Comparison of ENCODE assay signal across 18 cellular contexts in genomic region chr5:55988979-55989612, GRCh38. TPM values are rescaled to one million over a fixed set of nuclear protein-coding genes. Genes with fewer than 3 reads are reported as not detected.
A peak's percentile ranks its signal among the peaks of the same experiment; 100 is the strongest.
DNase-seq lines count a peak whose midpoint lies in the region; ATAC-seq and TF ChIP-seq lines count a peak whose summit lies in the region.
"Had no signal": no experiment of that assay in that cellular context is flagged by ENCODE, and none has a peak within 500 bp of the region (broad histone marks: within the 10 kb centered on the region; RNA-seq: fewer than 3 reads in every experiment).

No MANE protein-coding gene starts in this region.

- H4K20me1 ChIP-seq in fibroblast of lung (ENCODE audit: control insufficient read depth, extremely low read depth, insufficient read depth, low read length), result peaks cover 6% of the 10 kb centered on the region

- H3K9me3 ChIP-seq in fibroblast of lung (ENCODE audit: control insufficient read depth, insufficient read depth, low read depth, low read length), result no peaks in the 10 kb centered on the region
- no peaks in the 10 kb centered on the region for H3K9me3 ChIP-seq in skeletal muscle satellite cell (replicated peaks; ENCODE audit: low read length)
- H3K9me3 ChIP-seq in SJCRH30 (replicated peaks), result no peaks in the 10 kb centered on the region
- H3K9me3 ChIP-seq: stomach had no signal

- peaks cover 91% of the 10 kb centered on the region for H3K4me1 Mint-ChIP-seq in activated T-cell treated with anti-CD3 and anti-CD28 coated beads, Interleukin-2, amount 50 U/mL, for 72 hours (ENCODE audit: low read depth)
- peaks cover 82 to 89% (median 86%) of the 10 kb centered on the region in 3 donors for H3K4me1 Mint-ChIP-seq in T-cell

- CTCF ChIA-PET in T-cell (lab: Charles Lee), result interaction anchor here (0.6 to 0.9 kb wide), 4 partner anchors 16 to 849 kb away, joined by 3 to 7 read pairs (median 4); no protein-coding TSS in a partner anchor

- H3K4me3 ChIP-seq in fibroblast of lung (replicated peaks in 1 of 4; ENCODE audit: control extremely low read depth in 1 of 4, insufficient read depth in 1 of 4, low read depth in 3 of 4, low read length in 4 of 4) (peak overlapping the region in 3 of 4 experiments; percentile 28 to 52 (median 30)), skeletal muscle satellite cell (ENCODE audit: low read length) (no peak overlapping the region), brain microvascular endothelial cell (ENCODE audit: low read depth, low read length) (no peak overlapping the region), SJCRH30 (no peak overlapping the region)

- H3K27ac ChIP-seq in fibroblast of lung (ENCODE audit: insufficient read depth, low read length), result no peak overlapping the region
- no peak overlapping the region for H3K27ac ChIP-seq in brain microvascular endothelial cell
- H3K27ac ChIP-seq in SJCRH30, result no peak overlapping the region
- H3K27ac ChIP-seq: parathyroid adenoma had no signal

- H3K4me2 ChIP-seq in fibroblast of lung (ENCODE audit: extremely low read depth, insufficient read depth, low read length), result peak overlapping the region; percentile 79
- H3K4me2 ChIP-seq in skeletal muscle satellite cell (ENCODE audit: low read length), result peak overlapping the region; percentile 54

- POLR2A ChIA-PET in T-cell (lab: Charles Lee), result interaction anchor here (0.6 to 1.3 kb wide), 8 partner anchors 13 to 841 kb away, joined by 3 to 8 read pairs (median 6); no protein-coding TSS in a partner anchor

- no peak overlapping the region for H2AFZ ChIP-seq in fibroblast of lung (ENCODE audit: low read length)
- H2AFZ ChIP-seq: parathyroid adenoma had no signal

- H3K27me3 ChIP-seq in fibroblast of lung (ENCODE audit: control insufficient read depth, insufficient read depth, low read length) (no peaks in the 10 kb centered on the region), skeletal muscle satellite cell (ENCODE audit: control insufficient read depth, insufficient read depth, low read length) (no peaks in the 10 kb centered on the region), brain microvascular endothelial cell (replicated peaks) (no peaks in the 10 kb centered on the region), SJCRH30 (no peaks in the 10 kb centered on the region)
- H3K27me3 ChIP-seq: stomach had no signal

- H3K79me2 ChIP-seq in fibroblast of lung (ENCODE audit: control insufficient read depth, insufficient read depth, low read length), result peaks cover 98% of the 10 kb centered on the region

- H3K4me3 Mint-ChIP-seq in activated T-cell treated with anti-CD3 and anti-CD28 coated beads, Interleukin-2, amount 50 U/mL, for 72 hours, result peak overlapping the region; percentile 88 to 98
- H3K4me3 Mint-ChIP-seq in T-cell, result peak overlapping the region; percentile 93 to 99 (median 95)
- H3K4me3 Mint-ChIP-seq: activated CD8-positive, alpha-beta memory T cell treated with anti-CD3 and anti-CD28 coated beads, Interleukin-2, amount 10 ng/mL, durations not matched to agents 7 days and 5 days had no signal

- H3K4me1 ChIP-seq in fibroblast of lung (ENCODE audit: control insufficient read depth, extremely low read depth, insufficient read depth, low read length) (peaks cover 5% of the 10 kb centered on the region), skeletal muscle satellite cell (ENCODE audit: control insufficient read depth, insufficient read depth, low read length) (peaks cover 27% of the 10 kb centered on the region), SJCRH30 (no peaks in the 10 kb centered on the region)

- no peaks in the 10 kb centered on the region for H3K9me3 Mint-ChIP-seq in activated T-cell treated with anti-CD3 and anti-CD28 coated beads, Interleukin-2, amount 50 U/mL, for 72 hours
- no peaks in the 10 kb centered on the region for H3K9me3 Mint-ChIP-seq in T-cell

- no peak overlapping the region for H3K9ac ChIP-seq in fibroblast of lung (ENCODE audit: insufficient read depth, low read length)
- H3K9ac ChIP-seq in skeletal muscle satellite cell (ENCODE audit: low read depth, low read length), result no peak overlapping the region
- H3K9ac ChIP-seq: parathyroid adenoma had no signal

- no peak for ATAC-seq in activated T-cell treated with anti-CD3 and anti-CD28 coated beads, Interleukin-2, amount 50 U/mL, for 72 hours (replicated peaks in 1 of 2)
- ATAC-seq in T-cell (replicated peaks in 1 of 4), result peak in 1 of 4 experiments; percentile 33
- ATAC-seq: activated CD8-positive, alpha-beta memory T cell treated with anti-CD3 and anti-CD28 coated beads, Interleukin-2, amount 10 ng/mL, durations not matched to agents 7 days and 5 days had no signal

- H3K36me3 ChIP-seq in fibroblast of lung (ENCODE audit: control insufficient read depth, insufficient read depth, low read length) (peaks cover 2% of the 10 kb centered on the region), skeletal muscle satellite cell (ENCODE audit: insufficient read depth, low read length) (peaks cover 18% of the 10 kb centered on the region), brain microvascular endothelial cell (replicated peaks) (peaks cover 9% of the 10 kb centered on the region), SJCRH30 (peaks cover 6% of the 10 kb centered on the region; the same call in 1 of the 2 replicates)

- no peak for DNase-seq in activated T-cell treated with anti-CD3 and anti-CD28 coated beads, Interleukin-2, amount 50 U/mL, for 72 hours
- no peak for DNase-seq in activated T-cell treated with anti-CD3 and anti-CD28 coated beads, Interleukin-2, amount 50 U/mL, for 1 hour
- DNase-seq in T-cell, result no peak
- no peak for DNase-seq in fibroblast of lung (ENCODE audit: low read depth in 2 of 2)
- no peak for DNase-seq in brain microvascular endothelial cell
- no peak for DNase-seq in SJCRH30
- DNase-seq in cerebellum (ENCODE audit: low spot score), result no peak
- DNase-seq: activated CD8-positive, alpha-beta memory T cell treated with anti-CD3 and anti-CD28 coated beads, Interleukin-2, amount 10 ng/mL, durations not matched to agents 7 days and 5 days; anterior cingulate cortex; Calu3; erythroblast; GDM1; HCEC 1CT; NCI-H2029; NCI-H524 treated with DMSO at 0.1 percent for 48 hours; stomach had no signal

- no peak for TF ChIP-seq CTCF in fibroblast of lung (conservative IDR thresholded peaks at IDR 0.05 in 1 of 2, IDR thresholded peaks at IDR 0.05 in 1 of 2; ENCODE audit: low read depth in 1 of 2, low read length in 2 of 2)
- no peak for TF ChIP-seq CTCF in brain microvascular endothelial cell (IDR thresholded peaks at IDR 0.05; ENCODE audit: low read depth, low read length, missing control alignments)

- H3K27ac Mint-ChIP-seq in activated T-cell treated with anti-CD3 and anti-CD28 coated beads, Interleukin-2, amount 50 U/mL, for 72 hours, result peak overlapping the region; percentile 26
- H3K27ac Mint-ChIP-seq in T-cell, result peak overlapping the region; percentile 83 to 95
- H3K27ac Mint-ChIP-seq: activated CD8-positive, alpha-beta memory T cell treated with anti-CD3 and anti-CD28 coated beads, Interleukin-2, amount 10 ng/mL, durations not matched to agents 7 days and 5 days had no signal

- no peaks in the 10 kb centered on the region for H3K27me3 Mint-ChIP-seq in activated T-cell treated with anti-CD3 and anti-CD28 coated beads, Interleukin-2, amount 50 U/mL, for 72 hours (ENCODE audit: low read depth)
- no peaks in the 10 kb centered on the region for H3K27me3 Mint-ChIP-seq in T-cell
- H3K27me3 Mint-ChIP-seq: activated CD8-positive, alpha-beta memory T cell treated with anti-CD3 and anti-CD28 coated beads, Interleukin-2, amount 10 ng/mL, durations not matched to agents 7 days and 5 days had no signal

- peaks cover 6 to 37% of the 10 kb centered on the region in 2 donors for H3K36me3 Mint-ChIP-seq in activated T-cell treated with anti-CD3 and anti-CD28 coated beads, Interleukin-2, amount 50 U/mL, for 72 hours (ENCODE audit: insufficient read depth in 2 of 2)
- H3K36me3 Mint-ChIP-seq in T-cell, result peaks cover 20% of the 10 kb centered on the region

- in situ Hi-C loops in brain microvascular endothelial cell (cut with HindIII; ENCODE audit: low pct_ligation_motif_present, low sequenced_read_pairs), result no loop called here

RNA-seq across cellular contexts. Expression of gene IL6ST, which starts 5.7 kb away (rescaled TPM):
- 10 to 100 TPM; 50.0 to 53.8 TPM for total RNA-seq in activated T-cell treated with anti-CD3 and anti-CD28 coated beads, Interleukin-2, amount 50 U/mL, for 72 hours
- total RNA-seq in T-cell (100 to 1,000 TPM; 113 to 330 (median 129) TPM), fibroblast of lung (978 and 1,649 TPM in 2 replicates), cerebellum (69.0 TPM)
- 768 and 830 TPM in 2 replicates for polyA plus RNA-seq in fibroblast of lung
- polyA plus RNA-seq in fibroblast of lung (2012), result 226 and 274 TPM in 2 replicates
- 138 and 171 TPM in 2 replicates for polyA minus RNA-seq in fibroblast of lung (ENCODE audit: low replicate concordance)
- 351 and 374 TPM in 2 replicates for total RNA-seq in skeletal muscle satellite cell (2012; rRNA removed)
- 42.3 and 52.5 TPM in 2 replicates for total RNA-seq in SJCRH30 (2014; rRNA removed; shearing (Covaris generic))

Comparison
In these comparisons a context has a peak if more than half of its experiments do, and no peak if none do; other contexts are left out.
1. H3K4me3 ChIP-seq: peak in fibroblast of lung (3 of 4); none in skeletal muscle satellite cell (single experiment), brain microvascular endothelial cell (single experiment) and SJCRH30 (single experiment).